16 cellular contexts compared by ENCODE assay signal in genomic region chr10:43235070-43235900, GRCh38. TPM values are rescaled to one million over a fixed set of nuclear protein-coding genes. Genes with fewer than 3 reads are reported as not detected.
DNase-seq lines count a peak whose midpoint lies in the region; ATAC-seq and TF ChIP-seq lines count a peak whose summit lies in the region.
"Had no signal": no experiment of that assay in that cellular context is flagged by ENCODE, and none has a peak within 500 bp of the region (broad histone marks: within the 10 kb centered on the region; RNA-seq: fewer than 3 reads in every experiment).

No MANE protein-coding gene starts in this region.

- no peak overlapping the region for H3K27ac Mint-ChIP-seq in WTC11
- H3K27ac Mint-ChIP-seq in progenitor cell of endocrine pancreas, result no peak overlapping the region
- no peak overlapping the region for H3K27ac Mint-ChIP-seq in activated T-helper 1 cell treated with anti-CD3 and anti-CD28 coated beads, Interleukin-12 subunit alpha, Interleukin-12 subunit beta, Interleukin-2, Interleukin-4 antibody, amounts not matched to agents 30 ng/mL and 10 ng/mL and 1 ng/mL, durations not matched to agents 14 hours and 24 hours and 36 hours
- H3K27ac Mint-ChIP-seq: HFFc6 had no signal

- TF ChIP-seq CTCF in WTC11 (IDR thresholded peaks at IDR 0.05), result no peak
- no peak for TF ChIP-seq CTCF in left ventricle myocardium inferior (IDR thresholded peaks at IDR 0.05; ENCODE audit: borderline replicate concordance)
- TF ChIP-seq CTCF in progenitor cell of endocrine pancreas (IDR thresholded peaks at IDR 0.05; ENCODE audit: unreplicated experiment), result no peak

- POLR2A ChIA-PET in WTC11 (lab: Charles Lee), result no interaction called here

- peak; percentile 4 for DNase-seq in WTC11 (ENCODE audit: low spot score)
- peak; percentile 7 for DNase-seq in left ventricle myocardium inferior
- peak; percentile 7 for DNase-seq in progenitor cell of endocrine pancreas (ENCODE audit: low spot score, unreplicated experiment)
- DNase-seq in stimulated activated CD4-positive, alpha-beta T cell treated with anti-CD3 and anti-CD28 coated beads, Interleukin-1b, Interleukin-23, amount 100 ng/mL, for 48 hours, result no peak
- DNase-seq in activated T-helper 1 cell treated with anti-CD3 and anti-CD28 coated beads, Interleukin-12 subunit alpha, Interleukin-12 subunit beta, Interleukin-2, Interleukin-4 antibody, amounts not matched to agents 30 ng/mL and 10 ng/mL and 1 ng/mL, durations not matched to agents 14 hours and 24 hours and 36 hours (ENCODE audit: low spot score), result no peak
- no peak for DNase-seq in MG63
- DNase-seq: cerebellar nuclear complex; foreskin fibroblast; HFFc6; IMR-90; stimulated activated naive CD4-positive, alpha-beta T cell treated with Interleukin-2 at 50 U/mL for 16 hours had no signal

- intact Hi-C loops in left ventricle myocardium inferior (cut with micrococcal nuclease), result no loop called here
- intact Hi-C loops in activated T-helper 1 cell treated with anti-CD3 and anti-CD28 coated beads, Interleukin-12 subunit alpha, Interleukin-12 subunit beta, Interleukin-2, Interleukin-4 antibody, amounts not matched to agents 30 ng/mL and 10 ng/mL and 1 ng/mL, durations not matched to agents 14 hours and 24 hours and 36 hours (cut with micrococcal nuclease), result no loop called here

- H3K4me3 Mint-ChIP-seq in WTC11 (no peak overlapping the region), progenitor cell of endocrine pancreas (ENCODE audit: low read depth) (no peak overlapping the region)
- H3K4me3 Mint-ChIP-seq in activated T-helper 1 cell treated with anti-CD3 and anti-CD28 coated beads, Interleukin-12 subunit alpha, Interleukin-12 subunit beta, Interleukin-2, Interleukin-4 antibody, amounts not matched to agents 30 ng/mL and 10 ng/mL and 1 ng/mL, durations not matched to agents 14 hours and 24 hours and 36 hours, result no peak overlapping the region
- H3K4me3 Mint-ChIP-seq: HFFc6 had no signal

- H3K4me3 ChIP-seq in BLaER1 (no peak overlapping the region), left ventricle myocardium inferior (no peak overlapping the region), MG63 (no peak overlapping the region)
- H3K4me3 ChIP-seq: skin epidermis, uterus had no signal

- H3K9me3 ChIP-seq in BLaER1 (peaks cover 17% of the 10 kb centered on the region), left ventricle myocardium inferior (replicated peaks) (peaks cover 11% of the 10 kb centered on the region), MG63 (peaks cover 4% of the 10 kb centered on the region)
- H3K9me3 ChIP-seq: uterus had no signal

- no peak overlapping the region for H3K4me2 ChIP-seq in BLaER1

- 0 out of 2 replicates have a peak, but pooled peaks cover 2% of the 10 kb centered on the region for H3K36me3 Mint-ChIP-seq in WTC11
- H3K36me3 Mint-ChIP-seq in progenitor cell of endocrine pancreas (ENCODE audit: insufficient read depth), result no peaks in the 10 kb centered on the region
- H3K36me3 Mint-ChIP-seq in activated T-helper 1 cell treated with anti-CD3 and anti-CD28 coated beads, Interleukin-12 subunit alpha, Interleukin-12 subunit beta, Interleukin-2, Interleukin-4 antibody, amounts not matched to agents 30 ng/mL and 10 ng/mL and 1 ng/mL, durations not matched to agents 14 hours and 24 hours and 36 hours (ENCODE audit: low read depth), result no peaks in the 10 kb centered on the region

- H4K20me1 ChIP-seq in BLaER1, result no peaks in the 10 kb centered on the region

- peaks cover 40% of the 10 kb centered on the region for H3K4me1 ChIP-seq in BLaER1
- H3K4me1 ChIP-seq in left ventricle myocardium inferior, result no peaks in the 10 kb centered on the region
- H3K4me1 ChIP-seq: uterus had no signal

- H3K27ac ChIP-seq in BLaER1 (peak overlapping the region; percentile 46; the same call in 1 of the 2 replicates), left ventricle myocardium inferior (replicated peaks) (no peak overlapping the region)
- H3K27ac ChIP-seq: skin epidermis, uterus, VCaP had no signal

- peaks cover 29% of the 10 kb centered on the region for H3K27me3 Mint-ChIP-seq in WTC11 (ENCODE audit: low read depth)
- H3K27me3 Mint-ChIP-seq in progenitor cell of endocrine pancreas, result peaks cover 51% of the 10 kb centered on the region
- H3K27me3 Mint-ChIP-seq in activated T-helper 1 cell treated with anti-CD3 and anti-CD28 coated beads, Interleukin-12 subunit alpha, Interleukin-12 subunit beta, Interleukin-2, Interleukin-4 antibody, amounts not matched to agents 30 ng/mL and 10 ng/mL and 1 ng/mL, durations not matched to agents 14 hours and 24 hours and 36 hours (ENCODE audit: insufficient read depth), result peaks cover 16% of the 10 kb centered on the region

- no peaks in the 10 kb centered on the region for H3K27me3 ChIP-seq in BLaER1
- peaks cover 64% of the 10 kb centered on the region for H3K27me3 ChIP-seq in left ventricle myocardium inferior (ENCODE audit: low read depth)
- no peaks in the 10 kb centered on the region for H3K27me3 ChIP-seq in MG63

- ATAC-seq in WTC11, result no peak
- ATAC-seq in GM19023 (IDR thresholded peaks at IDR 0.05; ENCODE audit: unreplicated experiment), result no peak

- no peak overlapping the region for H3K9ac ChIP-seq in BLaER1

- peaks cover 11% of the 10 kb centered on the region for H3K9me3 Mint-ChIP-seq in WTC11
- peaks cover 4% of the 10 kb centered on the region for H3K9me3 Mint-ChIP-seq in progenitor cell of endocrine pancreas (ENCODE audit: low read depth)
- peaks cover 12% of the 10 kb centered on the region for H3K9me3 Mint-ChIP-seq in activated T-helper 1 cell treated with anti-CD3 and anti-CD28 coated beads, Interleukin-12 subunit alpha, Interleukin-12 subunit beta, Interleukin-2, Interleukin-4 antibody, amounts not matched to agents 30 ng/mL and 10 ng/mL and 1 ng/mL, durations not matched to agents 14 hours and 24 hours and 36 hours

- H3K36me3 ChIP-seq in BLaER1 (no peaks in the 10 kb centered on the region), left ventricle myocardium inferior (no peaks in the 10 kb centered on the region), MG63 (no peaks in the 10 kb centered on the region)
- H3K36me3 ChIP-seq: uterus had no signal

- H3K4me1 Mint-ChIP-seq in WTC11, result no peaks in the 10 kb centered on the region
- no peaks in the 10 kb centered on the region for H3K4me1 Mint-ChIP-seq in progenitor cell of endocrine pancreas (ENCODE audit: low read depth)
- H3K4me1 Mint-ChIP-seq in activated T-helper 1 cell treated with anti-CD3 and anti-CD28 coated beads, Interleukin-12 subunit alpha, Interleukin-12 subunit beta, Interleukin-2, Interleukin-4 antibody, amounts not matched to agents 30 ng/mL and 10 ng/mL and 1 ng/mL, durations not matched to agents 14 hours and 24 hours and 36 hours (ENCODE audit: low read depth), result peaks cover 14% of the 10 kb centered on the region

- CTCF ChIA-PET in WTC11 (lab: Charles Lee), result interaction anchor here (1.0 kb wide), 1 partner anchor 31 kb away, joined by 3 read pairs; no protein-coding TSS in a partner anchor

TF ChIP-seq in WTC11, 78 proteins besides CTCF, POLR2A, EP300 and RAD21:
- TF ChIP-seq ZBTB43 (CRISPR knock-in tag; IDR thresholded peaks at IDR 0.05) (no peak), USF2 (CRISPR knock-in tag; IDR thresholded peaks at IDR 0.05) (no peak), SMAD4 (CRISPR knock-in tag; IDR thresholded peaks at IDR 0.05) (no peak), MYBL2 (CRISPR knock-in tag; IDR thresholded peaks at IDR 0.05) (no peak), NR1H2 (CRISPR knock-in tag; IDR thresholded peaks at IDR 0.05) (no peak)

RNA-seq across cellular contexts. Expression of gene RASGEF1A, which starts 31.6 kb away (rescaled TPM):
- total RNA-seq in WTC11 (2021) (20.8 to 21.4 TPM (median 21.0 TPM) in 3 replicates), left ventricle myocardium inferior (1.1 TPM), progenitor cell of endocrine pancreas (1.2 and 2.2 TPM in 2 replicates)
- 0.78 and 2.0 TPM in 2 replicates for total RNA-seq in activated T-helper 1 cell treated with anti-CD3 and anti-CD28 coated beads, Interleukin-12 subunit alpha, Interleukin-12 subunit beta, Interleukin-2, Interleukin-4 antibody, amounts not matched to agents 30 ng/mL and 10 ng/mL and 1 ng/mL, durations not matched to agents 14 hours and 24 hours and 36 hours
- total RNA-seq in MG63 (2014; rRNA removed; shearing (Covaris generic); ENCODE audit: low replicate concordance), result 0.30 TPM in 1 of 2 replicates, not detected in the other
- total RNA-seq: HFFc6 had no signal

Comparison
In these comparisons a context has a peak if more than half of its experiments do, and no peak if none do; other contexts are left out.
1. DNase-seq: peak in WTC11 (single experiment), left ventricle myocardium inferior (single experiment) and progenitor cell of endocrine pancreas (single experiment); none in stimulated activated CD4-positive, alpha-beta T cell treated with anti-CD3 and anti-CD28 coated beads, Interleukin-1b, Interleukin-23, amount 100 ng/mL, for 48 hours (single experiment), activated T-helper 1 cell treated with anti-CD3 and anti-CD28 coated beads, Interleukin-12 subunit alpha, Interleukin-12 subunit beta, Interleukin-2, Interleukin-4 antibody, amounts not matched to agents 30 ng/mL and 10 ng/mL and 1 ng/mL, durations not matched to agents 14 hours and 24 hours and 36 hours (single experiment) and MG63 (single experiment).